9 cellular contexts compared by ENCODE assay signal in the genomic region with DNA sequence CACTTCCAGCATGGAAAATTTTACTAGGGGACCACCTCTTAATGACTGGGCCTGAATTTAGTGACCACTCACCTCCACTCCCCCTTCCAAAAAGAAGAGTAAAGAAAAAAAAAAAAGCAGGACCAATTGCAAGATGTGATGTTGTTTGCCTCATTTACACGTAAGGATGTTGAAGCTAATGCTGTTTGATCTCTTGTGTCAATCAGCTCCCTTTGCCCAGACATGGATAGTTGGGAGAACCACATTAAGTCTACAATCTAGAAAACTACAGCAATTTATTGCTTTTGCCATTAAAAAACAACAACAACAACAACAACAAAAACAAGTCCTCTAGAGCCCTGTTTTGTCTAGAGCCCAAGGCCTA. TPM values are rescaled to one million over a fixed set of nuclear protein-coding genes. Genes with fewer than 3 reads are reported as not detected.
A peak's percentile ranks its signal among the peaks of the same experiment; 100 is the strongest.
DNase-seq lines count a peak whose midpoint lies in the region; TF ChIP-seq lines count a peak whose summit lies in the region.
"Had no signal": no experiment of that assay in that cellular context is flagged by ENCODE, and none has a peak within 500 bp of the region (broad histone marks: within the 10 kb centered on the region; RNA-seq: fewer than 3 reads in every experiment).

No MANE protein-coding gene starts in this region.

- DNase-seq in GM23248 (no peak), esophagus squamous epithelium (lab: John Stamatoyannopoulos, UW) (no peak), sigmoid colon (no peak), GM10248 (ENCODE audit: extremely low spot score) (no peak), medulla oblongata (ENCODE audit: extremely low spot score) (no peak)
- DNase-seq in central memory CD4-positive, alpha-beta T cell, result no peak
- no peak for DNase-seq in stimulated activated CD4-positive, alpha-beta T cell treated with anti-CD3 and anti-CD28 coated beads, Interleukin-4, amount 100 ng/mL, for 24 hours
- DNase-seq: retina had no signal

- peaks cover 39% of the 10 kb centered on the region for H3F3A ChIP-seq in GM23248 (ENCODE audit: insufficient read depth)

- H3K9ac ChIP-seq in GM23248, result peak overlapping the region; percentile 86

- no peaks in the 10 kb centered on the region for H3K79me2 ChIP-seq in GM23248 (ENCODE audit: insufficient read depth)

- 0 out of 2 replicates have a peak overlapping the region, but pooled peaks have one; percentile 6 for H2AFZ ChIP-seq in GM23248

- H3K9me3 ChIP-seq in GM23248 (ENCODE audit: low read depth), result no peaks in the 10 kb centered on the region
- H3K9me3 ChIP-seq in esophagus squamous epithelium, result no peaks in the 10 kb centered on the region
- no peaks in the 10 kb centered on the region for H3K9me3 ChIP-seq in sigmoid colon

- no peaks in the 10 kb centered on the region for H3K9me2 ChIP-seq in GM23248 (ENCODE audit: insufficient read depth)

- no peaks in the 10 kb centered on the region for H3K27me3 ChIP-seq in GM23248 (replicated peaks; ENCODE audit: insufficient read depth)
- no peaks in the 10 kb centered on the region for H3K27me3 ChIP-seq in esophagus squamous epithelium
- no peaks in the 10 kb centered on the region for H3K27me3 ChIP-seq in sigmoid colon

- in situ Hi-C loops in GM23248 (cut with MboI), result no loop called here

- CTCF ChIA-PET in GM10248 (lab: Yijun Ruan, JAX), result no interaction called here

- TF ChIP-seq CTCF in VCaP (conservative IDR thresholded peaks at IDR 0.05), result no peak
- TF ChIP-seq CTCF in esophagus squamous epithelium (IDR thresholded peaks at IDR 0.05), result no peak
- TF ChIP-seq CTCF in sigmoid colon (IDR thresholded peaks at IDR 0.05), result no peak
- TF ChIP-seq CTCF in GM10248 (IDR thresholded peaks at IDR 0.05; ENCODE audit: control extremely low read depth, extremely low read depth, low read depth, missing control alignments), result no peak

- H3K27ac ChIP-seq in GM23248, result peak overlapping the region; percentile 99
- H3K27ac ChIP-seq in VCaP, result peak overlapping the region; percentile 100
- peak overlapping the region; percentile 85 to 96 (median 92) for H3K27ac ChIP-seq in esophagus squamous epithelium
- peak overlapping the region; percentile 99 to 100 (median 100) for H3K27ac ChIP-seq in sigmoid colon

- no peaks in the 10 kb centered on the region for H4K20me1 ChIP-seq in GM23248 (ENCODE audit: insufficient read depth)

- POLR2A ChIA-PET in GM10248 (lab: Yijun Ruan, JAX), result no interaction called here

- TF ChIP-seq EP300 in sigmoid colon (IDR thresholded peaks at IDR 0.05), result no peak

- peak overlapping the region; percentile 89 for H3K4me2 ChIP-seq in GM23248 (ENCODE audit: unreplicated experiment)

- intact Hi-C loops in esophagus squamous epithelium (cut with DNase I), result no loop called here
- intact Hi-C loops in sigmoid colon (cut with DNase I), result no loop called here

- WGBS in GM23248 (ENCODE audit: low coverage in 1 of 2, low lambda C conversion rate in 2 of 2, missing lambda C conversion rate in 2 of 2), 2 experiments, result 63 to 86% methylated on average over 1 of the region's 1 CpG
- WGBS in esophagus squamous epithelium, 2 donors, result 9 to 10% methylated on average over 1 of the region's 1 CpG
- 82 to 84% methylated on average over 1 of the region's 1 CpG for WGBS in sigmoid colon, 2 donors

- H3K4me1 ChIP-seq in GM23248 (ENCODE audit: insufficient read depth) (peaks cover 33% of the 10 kb centered on the region), esophagus squamous epithelium (peaks cover 25 to 64% (median 41%) of the 10 kb centered on the region in 3 donors), sigmoid colon (peaks cover 0 to 69% (median 60%) of the 10 kb centered on the region in 4 donors)

- H3K36me3 ChIP-seq in GM23248 (ENCODE audit: low read depth) (no peaks in the 10 kb centered on the region), esophagus squamous epithelium (no peaks in the 10 kb centered on the region), sigmoid colon (no peaks in the 10 kb centered on the region)

- H3K4me3 ChIP-seq in GM23248 (peak overlapping the region; percentile 62; the same call in 1 of the 2 replicates), esophagus squamous epithelium (peak overlapping the region in 1 of 4 donors; percentile 16), sigmoid colon (no peak overlapping the region)

- no peak for TF ChIP-seq POLR2A in esophagus squamous epithelium (IDR thresholded peaks at IDR 0.05)
- no peak for TF ChIP-seq POLR2A in sigmoid colon (IDR thresholded peaks at IDR 0.05)

RNA-seq across cellular contexts. Expression of a gene that starts 11.0 kb away (rescaled TPM):
- total RNA-seq in GM23248 (2014; rRNA removed; shearing (Covaris generic)), result 338 and 360 TPM in 2 replicates
- 610 and 613 TPM in 2 replicates for polyA plus RNA-seq in GM23248 (2016; fragmentation: Nextera tagmentation; extraction: Ambion mirVana)
- total RNA-seq in esophagus squamous epithelium, result 100 to 1,000 TPM; 242 to 616 (median 360) TPM
- 1,000 to 10,000 TPM; 1,872 to 2,237 (median 1,948) TPM for total RNA-seq in sigmoid colon
- 100 to 1,000 TPM; 429 to 672 (median 586) TPM for polyA plus RNA-seq in sigmoid colon

RNA-seq across cellular contexts. Expression of a gene that starts 27.7 kb away (rescaled TPM):
- 0.25 and 0.32 TPM in 2 replicates for total RNA-seq in GM23248 (2014; rRNA removed; shearing (Covaris generic))
- polyA plus RNA-seq in GM23248 (2016; fragmentation: Nextera tagmentation; extraction: Ambion mirVana) (0.25 and 0.28 TPM in 2 replicates), sigmoid colon (under 1 TPM in 2 of 3 donors, not detected in 1; 0.51 to 0.60 TPM)
- total RNA-seq in esophagus squamous epithelium (1 to 10 TPM in 2 of 4 donors, under 1 TPM in 2; 0.56 to 1.3 (median 1.00) TPM), sigmoid colon (1 to 10 TPM; 1.1 to 3.6 (median 1.5) TPM)
